Comparison of ENCODE assay signal across 2 cellular contexts in the genomic region with DNA sequence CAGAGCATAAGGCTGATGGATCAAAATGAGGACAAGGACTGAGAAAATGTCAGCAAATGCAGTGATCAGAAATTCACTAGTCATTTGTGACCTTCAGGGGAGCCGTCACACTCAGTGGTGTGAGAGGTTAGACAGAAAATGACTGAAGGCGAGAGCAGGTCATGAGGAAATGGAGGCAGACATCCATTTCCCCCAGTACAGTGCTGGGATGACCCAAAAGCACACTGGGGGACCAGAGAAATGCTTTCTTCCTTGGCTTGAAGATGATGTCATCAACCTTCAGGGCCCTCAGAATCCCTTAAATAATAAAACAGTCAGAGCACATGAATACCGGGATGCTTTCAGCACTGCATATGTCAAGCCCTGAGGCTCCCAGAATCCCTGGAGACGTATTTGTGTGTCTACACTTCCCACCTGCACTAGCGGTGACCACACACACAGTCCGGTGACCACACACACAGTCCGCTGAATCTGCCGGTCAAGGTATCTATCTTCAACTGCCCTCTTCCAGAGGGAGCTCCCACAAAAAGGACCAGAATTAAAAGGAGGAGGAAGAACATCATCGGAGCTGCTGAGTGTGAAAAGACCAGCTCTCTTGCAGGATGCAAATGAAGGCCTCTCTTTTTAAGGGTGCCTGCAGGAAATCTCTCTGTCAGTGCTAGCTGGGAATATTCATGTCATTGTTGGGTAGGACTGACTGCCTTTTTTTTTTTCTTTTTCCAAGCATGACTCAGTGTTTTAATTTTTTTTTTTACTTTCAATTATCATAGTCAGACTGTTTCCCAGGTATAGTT.
A peak's percentile ranks its signal among the peaks of the same experiment; 100 is the strongest.
TF ChIP-seq lines count a peak whose summit lies in the region.

No MANE protein-coding gene starts in this region.

TF ChIP-seq in GM12878, 131 proteins besides CTCF, POLR2A, EP300 and RAD21:
- TF ChIP-seq ATF7 (IDR thresholded peaks at IDR 0.05; ENCODE audit: low read depth): peak; percentile 73
- TF ChIP-seq, protein P1, sequence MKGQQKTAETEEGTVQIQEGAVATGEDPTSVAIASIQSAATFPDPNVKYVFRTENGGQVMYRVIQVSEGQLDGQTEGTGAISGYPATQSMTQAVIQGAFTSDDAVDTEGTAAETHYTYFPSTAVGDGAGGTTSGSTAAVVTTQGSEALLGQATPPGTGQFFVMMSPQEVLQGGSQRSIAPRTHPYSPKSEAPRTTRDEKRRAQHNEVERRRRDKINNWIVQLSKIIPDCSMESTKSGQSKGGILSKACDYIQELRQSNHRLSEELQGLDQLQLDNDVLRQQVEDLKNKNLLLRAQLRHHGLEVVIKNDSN (IDR thresholded peaks at IDR 0.05; ENCODE audit: borderline replicate concordance, extremely low read length, insufficient read depth, low read depth, low read length): no peak
- peak; percentile 74; the same call in 1 of the 2 replicates for TF ChIP-seq YY1 (IDR thresholded peaks at IDR 0.05; ENCODE audit: low read depth, low read length)
- TF ChIP-seq RUNX3 (IDR thresholded peaks at IDR 0.05; ENCODE audit: low read length): peak; percentile 40
- TF ChIP-seq, protein P2, sequence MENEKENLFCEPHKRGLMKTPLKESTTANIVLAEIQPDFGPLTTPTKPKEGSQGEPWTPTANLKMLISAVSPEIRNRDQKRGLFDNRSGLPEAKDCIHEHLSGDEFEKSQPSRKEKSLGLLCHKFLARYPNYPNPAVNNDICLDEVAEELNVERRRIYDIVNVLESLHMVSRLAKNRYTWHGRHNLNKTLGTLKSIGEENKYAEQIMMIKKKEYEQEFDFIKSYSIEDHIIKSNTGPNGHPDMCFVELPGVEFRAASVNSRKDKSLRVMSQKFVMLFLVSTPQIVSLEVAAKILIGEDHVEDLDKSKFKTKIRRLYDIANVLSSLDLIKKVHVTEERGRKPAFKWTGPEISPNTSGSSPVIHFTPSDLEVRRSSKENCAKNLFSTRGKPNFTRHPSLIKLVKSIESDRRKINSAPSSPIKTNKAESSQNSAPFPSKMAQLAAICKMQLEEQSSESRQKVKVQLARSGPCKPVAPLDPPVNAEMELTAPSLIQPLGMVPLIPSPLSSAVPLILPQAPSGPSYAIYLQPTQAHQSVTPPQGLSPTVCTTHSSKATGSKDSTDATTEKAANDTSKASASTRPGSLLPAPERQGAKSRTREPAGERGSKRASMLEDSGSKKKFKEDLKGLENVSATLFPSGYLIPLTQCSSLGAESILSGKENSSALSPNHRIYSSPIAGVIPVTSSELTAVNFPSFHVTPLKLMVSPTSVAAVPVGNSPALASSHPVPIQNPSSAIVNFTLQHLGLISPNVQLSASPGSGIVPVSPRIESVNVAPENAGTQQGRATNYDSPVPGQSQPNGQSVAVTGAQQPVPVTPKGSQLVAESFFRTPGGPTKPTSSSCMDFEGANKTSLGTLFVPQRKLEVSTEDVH (IDR thresholded peaks at IDR 0.05; ENCODE audit: low read depth, partially characterized antibody): no peak
- TF ChIP-seq IKZF2 (IDR thresholded peaks at IDR 0.05): 0 out of 4 replicates have a peak, but pooled peaks of 1 of the 2 experiments have one; percentile 14
- 0 out of 2 replicates have a peak, but pooled peaks have one; percentile 12 for TF ChIP-seq NFIC (IDR thresholded peaks at IDR 0.05; ENCODE audit: low read depth, low read length)
- TF ChIP-seq CREB1 (IDR thresholded peaks at IDR 0.05; ENCODE audit: low read depth): 0 out of 2 replicates have a peak, but pooled peaks have one; percentile 23

TF ChIP-seq in neural cell, 6 proteins besides CTCF, POLR2A, EP300 and RAD21:
- TF ChIP-seq POLR2AphosphoS5 (IDR thresholded peaks at IDR 0.05): no peak
- TF ChIP-seq SMC3 (conservative IDR thresholded peaks at IDR 0.05; ENCODE audit: poor library complexity): no peak
- no peak for TF ChIP-seq TAF1 (IDR thresholded peaks at IDR 0.05; ENCODE audit: low read depth)
- TF ChIP-seq MXI1 (conservative IDR thresholded peaks at IDR 0.05; ENCODE audit: poor library complexity, severe bottlenecking): no peak
